18 cellular contexts compared by ENCODE assay signal in the genomic region with DNA sequence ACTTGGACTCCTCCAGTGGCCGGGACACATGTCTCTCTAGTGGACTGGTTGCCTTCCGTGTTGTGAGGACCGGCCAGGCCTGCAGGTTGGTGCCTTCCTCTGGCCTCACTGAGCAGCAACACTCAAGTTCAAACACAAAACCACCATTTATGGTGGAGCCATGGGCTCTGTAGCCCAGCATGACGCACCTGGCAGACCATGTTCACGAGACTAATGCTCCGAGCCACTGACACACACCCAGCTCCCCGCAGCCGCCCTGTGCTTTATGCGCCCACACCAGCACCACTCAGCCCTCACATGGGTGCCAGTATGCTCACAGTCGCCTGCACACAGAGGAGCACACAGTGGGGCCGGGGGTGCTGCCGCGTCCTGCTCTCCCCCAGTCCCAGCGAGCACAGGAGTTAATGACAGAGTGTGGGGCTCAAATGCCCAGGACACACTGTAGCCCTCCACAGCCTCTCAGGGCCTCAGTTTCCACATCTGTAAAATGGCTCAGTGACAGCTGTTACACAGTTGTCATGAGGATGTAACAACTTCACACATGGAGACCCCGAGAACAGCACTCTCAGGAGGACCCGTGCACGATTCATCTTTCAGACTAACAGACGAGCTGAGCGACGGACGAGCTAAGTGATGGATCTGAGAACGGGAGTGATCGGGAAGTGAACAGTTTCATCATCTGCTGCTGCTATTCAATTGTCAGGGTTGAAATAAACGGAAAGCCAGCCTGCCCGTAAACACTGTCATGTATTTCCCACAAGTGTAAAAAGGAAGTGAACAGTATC. TPM values are rescaled to one million over a fixed set of nuclear protein-coding genes. Genes with fewer than 3 reads are reported as not detected.
DNase-seq lines count a peak whose midpoint lies in the region; ATAC-seq and TF ChIP-seq lines count a peak whose summit lies in the region.
"Had no signal": no experiment of that assay in that cellular context is flagged by ENCODE, and none has a peak within 500 bp of the region (broad histone marks: within the 10 kb centered on the region; RNA-seq: fewer than 3 reads in every experiment).

No MANE protein-coding gene starts in this region.

- H3K9me3 ChIP-seq in heart right ventricle (no peaks in the 10 kb centered on the region), colonic mucosa (no peaks in the 10 kb centered on the region), mucosa of descending colon (no peaks in the 10 kb centered on the region), uterus (no peaks in the 10 kb centered on the region)
- H3K9me3 ChIP-seq: body of pancreas had no signal

- TF ChIP-seq POLR2A in uterus (IDR thresholded peaks at IDR 0.05) = no peak

- ATAC-seq in heart right ventricle (peak in 1 of 8 donors; percentile 1), left ventricle myocardium superior (no peak), mucosa of descending colon (no peak), HG02981 (IDR thresholded peaks at IDR 0.05; ENCODE audit: unreplicated experiment) (no peak)
- ATAC-seq: body of pancreas; HCT116; naive thymus-derived CD4-positive, alpha-beta T cell had no signal

- intact Hi-C loops in heart right ventricle (cut with DNase I) = no loop called here
- intact Hi-C loops in left ventricle myocardium superior (cut with micrococcal nuclease) = no loop called here
- intact Hi-C loops in colonic mucosa (cut with DNase I) = no loop called here
- intact Hi-C loops in mucosa of descending colon (cut with DNase I, micrococcal nuclease) = no loop called here
- intact Hi-C loops in uterus (cut with DNase I; ENCODE audit: low total_unique reads) = no loop called here

- peak overlapping the region in 8 of 10 donors; percentile 6 to 80 (median 60) for H3K27ac ChIP-seq in heart right ventricle
- H3K27ac ChIP-seq in colonic mucosa = peak overlapping the region; percentile 61
- peak overlapping the region; percentile 62 to 85 for H3K27ac ChIP-seq in uterus

- peaks cover 54 to 90% (median 81%) of the 10 kb centered on the region in 9 donors for H3K4me1 ChIP-seq in heart right ventricle
- peaks cover 58% of the 10 kb centered on the region for H3K4me1 ChIP-seq in colonic mucosa
- peaks cover 73% of the 10 kb centered on the region for H3K4me1 ChIP-seq in mucosa of descending colon (ENCODE audit: low read depth)
- H3K4me1 ChIP-seq in uterus = peaks cover 21 to 62% of the 10 kb centered on the region in 2 donors

- DNase-seq in heart right ventricle (peak in 1 of 2 donors; percentile 2), left ventricle myocardium superior (no peak), colonic mucosa (no peak), mucosa of descending colon (peak in 2 of 3 donors; percentile 14 to 51), uterus (peak in 1 of 2 donors; percentile 13), DMS79 treated with DMSO at 0.1 percent for 48 hours (lab: John Stamatoyannopoulos, UW) (no peak)
- no peak for DNase-seq in stimulated activated CD4-positive, alpha-beta T cell treated with anti-CD3 and anti-CD28 coated beads, Interleukin-4, amount 100 ng/mL, for 24 hours
- DNase-seq: activated CD4-positive, alpha-beta T cell treated with anti-CD3 and anti-CD28 coated beads, Interleukin-2, amount 50 U/mL, for 48 hours; activated naive CD4-positive, alpha-beta T cell treated with Interleukin-2 at 50 U/mL for 16 hours; DMS53; effector memory CD4-positive, alpha-beta T cell; NCI-H1092; stimulated activated CD4-positive, alpha-beta T cell treated with anti-CD3 and anti-CD28 coated beads, Interleukin-4, amount 100 ng/mL, for 1 hour; T-helper 9 cell had no signal

- WGBS in heart right ventricle, 2 donors = 88 to 89% methylated on average over 25 of the region's 25 CpGs

- H3K27me3 ChIP-seq in heart right ventricle = no peaks in the 10 kb centered on the region
- H3K27me3 ChIP-seq in colonic mucosa = no peaks in the 10 kb centered on the region
- H3K27me3 ChIP-seq in uterus = no peaks in the 10 kb centered on the region
- H3K27me3 ChIP-seq: body of pancreas had no signal

- TF ChIP-seq CTCF in heart right ventricle (IDR thresholded peaks at IDR 0.05) (no peak), colonic mucosa (IDR thresholded peaks at IDR 0.05) (no peak), mucosa of descending colon (IDR thresholded peaks at IDR 0.05) (no peak), uterus (IDR thresholded peaks at IDR 0.05) (no peak)

- peak overlapping the region in 1 of 2 donors; percentile 72 for H3K9ac ChIP-seq in colonic mucosa (ENCODE audit: low read depth in 2 of 2, low read length in 2 of 2)

- peaks cover 0 to 37% (median 0%) of the 10 kb centered on the region in 9 donors for H3K36me3 ChIP-seq in heart right ventricle
- no peaks in the 10 kb centered on the region for H3K36me3 ChIP-seq in colonic mucosa
- no peaks in the 10 kb centered on the region for H3K36me3 ChIP-seq in mucosa of descending colon (ENCODE audit: low read depth)
- H3K36me3 ChIP-seq in uterus = no peaks in the 10 kb centered on the region

- H3K4me3 ChIP-seq in heart right ventricle = no peak overlapping the region
- H3K4me3 ChIP-seq in colonic mucosa = no peak overlapping the region
- H3K4me3 ChIP-seq in mucosa of descending colon = no peak overlapping the region
- H3K4me3 ChIP-seq in uterus = no peak overlapping the region
- H3K4me3 ChIP-seq: body of pancreas had no signal

RNA-seq across cellular contexts. Expression of a gene that starts 7.8 kb away (rescaled TPM):
- 100 to 1,000 TPM; 146 to 223 (median 174) TPM for total RNA-seq in heart right ventricle
- polyA plus RNA-seq in heart right ventricle = 100 to 1,000 TPM; 113 to 280 TPM
- total RNA-seq in left ventricle myocardium superior = 210 TPM
- total RNA-seq in colonic mucosa = 100 to 1,000 TPM; 118 to 121 TPM
- 100 to 1,000 TPM; 101 to 168 (median 113) TPM for total RNA-seq in mucosa of descending colon
- 100 to 1,000 TPM; 128 to 287 (median 199) TPM for total RNA-seq in uterus

Comparison
In these comparisons a context has a peak if more than half of its experiments do, and no peak if none do; other contexts are left out.
1. DNase-seq: peak in mucosa of descending colon (2 of 3); none in left ventricle myocardium superior (single experiment), colonic mucosa (single experiment), stimulated activated CD4-positive, alpha-beta T cell treated with anti-CD3 and anti-CD28 coated beads, Interleukin-4, amount 100 ng/mL, for 24 hours (single experiment) and DMS79 treated with DMSO at 0.1 percent for 48 hours (single experiment).
2. Peak in every context shown above with its lines, with median percentiles within 50 percentile points of each other: H3K27ac ChIP-seq.